In genomic region chr4:184983660-184984356, GRCh38 we compare ENCODE assay signal across 8 cellular contexts. TPM values are rescaled to one million over a fixed set of nuclear protein-coding genes. Genes with fewer than 3 reads are reported as not detected.
A peak's percentile ranks its signal among the peaks of the same experiment; 100 is the strongest.
DNase-seq lines count a peak whose midpoint lies in the region; ATAC-seq and TF ChIP-seq lines count a peak whose summit lies in the region.

No MANE protein-coding gene starts in this region.

- H3K27ac ChIP-seq in CD4-positive, alpha-beta T cell (ENCODE audit: low read depth, low read length): no peak overlapping the region
- H3K27ac ChIP-seq in rectal smooth muscle tissue (ENCODE audit: low read depth, low read length): no peak overlapping the region

- no peaks in the 10 kb centered on the region for H3K27me3 ChIP-seq in CD4-positive, alpha-beta T cell (ENCODE audit: control insufficient read depth, insufficient read depth, low read length)
- H3K27me3 ChIP-seq in NT2/D1 (ENCODE audit: insufficient read depth, insufficient read length) (no peaks in the 10 kb centered on the region), rectal smooth muscle tissue (ENCODE audit: control insufficient read depth, insufficient read depth, low read length) (no peaks in the 10 kb centered on the region)

- no peaks in the 10 kb centered on the region for H3K9me3 ChIP-seq in CD4-positive, alpha-beta T cell (ENCODE audit: control insufficient read depth, low read length)
- no peaks in the 10 kb centered on the region for H3K9me3 ChIP-seq in NT2/D1 (ENCODE audit: insufficient read depth, low read length)

- no peak overlapping the region for H3K27ac Mint-ChIP-seq in CD4-positive, alpha-beta T cell
- H3K27ac Mint-ChIP-seq in activated T-helper 1 cell treated with anti-CD3 and anti-CD28 coated beads, Interleukin-12 subunit alpha, Interleukin-12 subunit beta, Interleukin-2, Interleukin-4 antibody, amounts not matched to agents 30 ng/mL and 10 ng/mL and 1 ng/mL, durations not matched to agents 14 hours and 24 hours and 36 hours: no peak overlapping the region

- H3K27me3 Mint-ChIP-seq in CD4-positive, alpha-beta T cell: peaks cover 3% of the 10 kb centered on the region
- H3K27me3 Mint-ChIP-seq in activated T-helper 1 cell treated with anti-CD3 and anti-CD28 coated beads, Interleukin-12 subunit alpha, Interleukin-12 subunit beta, Interleukin-2, Interleukin-4 antibody, amounts not matched to agents 30 ng/mL and 10 ng/mL and 1 ng/mL, durations not matched to agents 14 hours and 24 hours and 36 hours (ENCODE audit: insufficient read depth): peaks cover 11% of the 10 kb centered on the region

- H3K4me1 ChIP-seq in NT2/D1 (ENCODE audit: insufficient read depth, insufficient read length) (no peaks in the 10 kb centered on the region), rectal smooth muscle tissue (ENCODE audit: control insufficient read depth, insufficient read depth, low read length) (no peaks in the 10 kb centered on the region)

- H3K36me3 Mint-ChIP-seq in CD4-positive, alpha-beta T cell (ENCODE audit: low read depth): no peaks in the 10 kb centered on the region
- no peaks in the 10 kb centered on the region for H3K36me3 Mint-ChIP-seq in activated T-helper 1 cell treated with anti-CD3 and anti-CD28 coated beads, Interleukin-12 subunit alpha, Interleukin-12 subunit beta, Interleukin-2, Interleukin-4 antibody, amounts not matched to agents 30 ng/mL and 10 ng/mL and 1 ng/mL, durations not matched to agents 14 hours and 24 hours and 36 hours (ENCODE audit: low read depth)

- peak in 9 of 10 experiments; percentile 17 to 65 (median 45) for DNase-seq in CD4-positive, alpha-beta T cell
- DNase-seq in NT2/D1 (ENCODE audit: low read depth, low spot score): peak; percentile 23
- DNase-seq in activated T-helper 1 cell treated with anti-CD3 and anti-CD28 coated beads, Interleukin-12 subunit alpha, Interleukin-12 subunit beta, Interleukin-2, Interleukin-4 antibody, amounts not matched to agents 30 ng/mL and 10 ng/mL and 1 ng/mL, durations not matched to agents 14 hours and 24 hours and 36 hours (ENCODE audit: low spot score): peak; percentile 39
- DNase-seq in globus pallidus (ENCODE audit: low spot score): peak; percentile 28
- DNase-seq in amniotic stem cell (lab: John Stamatoyannopoulos, UW): no peak

- no peaks in the 10 kb centered on the region for H3K4me1 Mint-ChIP-seq in CD4-positive, alpha-beta T cell (ENCODE audit: low read depth)
- H3K4me1 Mint-ChIP-seq in activated T-helper 1 cell treated with anti-CD3 and anti-CD28 coated beads, Interleukin-12 subunit alpha, Interleukin-12 subunit beta, Interleukin-2, Interleukin-4 antibody, amounts not matched to agents 30 ng/mL and 10 ng/mL and 1 ng/mL, durations not matched to agents 14 hours and 24 hours and 36 hours (ENCODE audit: low read depth): no peaks in the 10 kb centered on the region

- intact Hi-C loops in CD4-positive, alpha-beta T cell (cut with DNase I, micrococcal nuclease): loop anchor here in 1 of 2 experiments (5.0 to 10.0 kb wide), 2 partner anchors 237 to 719 kb away; no protein-coding TSS in a partner anchor
- intact Hi-C loops in activated T-helper 1 cell treated with anti-CD3 and anti-CD28 coated beads, Interleukin-12 subunit alpha, Interleukin-12 subunit beta, Interleukin-2, Interleukin-4 antibody, amounts not matched to agents 30 ng/mL and 10 ng/mL and 1 ng/mL, durations not matched to agents 14 hours and 24 hours and 36 hours (cut with micrococcal nuclease): loop anchor here (1.0 to 10.0 kb wide), 3 partner anchors 222 to 719 kb away; no protein-coding TSS in a partner anchor

- H3K36me3 ChIP-seq in NT2/D1 (ENCODE audit: insufficient read depth, insufficient read length, low read length) (no peaks in the 10 kb centered on the region), rectal smooth muscle tissue (ENCODE audit: control insufficient read depth, insufficient read depth, low read length) (no peaks in the 10 kb centered on the region)

- H3K4me3 ChIP-seq in NT2/D1 (ENCODE audit: insufficient read length, low read depth) (no peak overlapping the region), rectal smooth muscle tissue (ENCODE audit: low read length) (peak overlapping the region; percentile 7)

- no peak for TF ChIP-seq CTCF in CD4-positive, alpha-beta T cell (IDR thresholded peaks at IDR 0.05)

- H3K9me3 Mint-ChIP-seq in CD4-positive, alpha-beta T cell: no peaks in the 10 kb centered on the region
- no peaks in the 10 kb centered on the region for H3K9me3 Mint-ChIP-seq in activated T-helper 1 cell treated with anti-CD3 and anti-CD28 coated beads, Interleukin-12 subunit alpha, Interleukin-12 subunit beta, Interleukin-2, Interleukin-4 antibody, amounts not matched to agents 30 ng/mL and 10 ng/mL and 1 ng/mL, durations not matched to agents 14 hours and 24 hours and 36 hours

- CTCF ChIA-PET in CD4-positive, alpha-beta T cell (lab: Charles Lee): interaction anchor here (0.5 kb wide), 1 partner anchor 13 kb away, joined by 3 read pairs; no protein-coding TSS in a partner anchor

- no peak overlapping the region for H3K4me3 Mint-ChIP-seq in CD4-positive, alpha-beta T cell
- H3K4me3 Mint-ChIP-seq in activated T-helper 1 cell treated with anti-CD3 and anti-CD28 coated beads, Interleukin-12 subunit alpha, Interleukin-12 subunit beta, Interleukin-2, Interleukin-4 antibody, amounts not matched to agents 30 ng/mL and 10 ng/mL and 1 ng/mL, durations not matched to agents 14 hours and 24 hours and 36 hours: no peak overlapping the region

- no peak overlapping the region for H3K9ac ChIP-seq in NT2/D1 (ENCODE audit: insufficient read length, low read depth)
- H3K9ac ChIP-seq in rectal smooth muscle tissue (ENCODE audit: low read length): no peak overlapping the region

- ATAC-seq in CD4-positive, alpha-beta T cell (ENCODE audit: poor library complexity): peak; percentile 74
- peak; percentile 73 for ATAC-seq in GM19397 (IDR thresholded peaks at IDR 0.05; ENCODE audit: unreplicated experiment)
- peak; percentile 85 for ATAC-seq in HG03571 (IDR thresholded peaks at IDR 0.05; ENCODE audit: unreplicated experiment)

- POLR2A ChIA-PET in CD4-positive, alpha-beta T cell (lab: Charles Lee): interaction anchor here (1.1 kb wide), 1 partner anchor 250 kb away, joined by 3 read pairs; the partner anchor contains the start of gene CENPU

RNA-seq across cellular contexts. Expression of gene HELT, which starts 34.5 kb away (rescaled TPM):
- not detected for total RNA-seq in CD4-positive, alpha-beta T cell
- total RNA-seq in activated T-helper 1 cell treated with anti-CD3 and anti-CD28 coated beads, Interleukin-12 subunit alpha, Interleukin-12 subunit beta, Interleukin-2, Interleukin-4 antibody, amounts not matched to agents 30 ng/mL and 10 ng/mL and 1 ng/mL, durations not matched to agents 14 hours and 24 hours and 36 hours: not detected in 2 replicates
